Comparison of ENCODE assay signal across 1 cellular context in the genomic region with DNA sequence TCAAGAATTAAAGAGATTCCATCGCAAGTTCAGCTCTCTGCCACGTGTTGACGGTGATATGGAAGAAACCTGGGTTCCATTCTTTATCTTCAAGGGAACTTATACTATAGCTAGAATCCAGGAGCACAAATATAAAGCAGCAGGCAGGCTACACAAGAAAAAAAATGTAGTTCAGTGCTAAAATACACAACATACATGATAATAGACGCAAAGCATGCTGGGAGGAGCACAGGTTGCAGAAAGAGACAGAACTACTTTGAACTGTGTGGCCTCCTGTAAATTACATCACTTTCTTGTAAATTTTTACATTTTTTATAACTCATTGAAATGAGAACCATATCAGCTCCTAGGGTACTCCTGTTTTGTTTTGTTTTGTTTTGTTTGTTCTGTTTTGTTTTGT.
TF ChIP-seq lines count a peak whose summit lies in the region.

No MANE protein-coding gene starts in this region.

TF ChIP-seq in GM23338, 12 proteins besides CTCF, POLR2A, EP300 and RAD21 (continued from another document):
- TF ChIP-seq, protein P1, sequence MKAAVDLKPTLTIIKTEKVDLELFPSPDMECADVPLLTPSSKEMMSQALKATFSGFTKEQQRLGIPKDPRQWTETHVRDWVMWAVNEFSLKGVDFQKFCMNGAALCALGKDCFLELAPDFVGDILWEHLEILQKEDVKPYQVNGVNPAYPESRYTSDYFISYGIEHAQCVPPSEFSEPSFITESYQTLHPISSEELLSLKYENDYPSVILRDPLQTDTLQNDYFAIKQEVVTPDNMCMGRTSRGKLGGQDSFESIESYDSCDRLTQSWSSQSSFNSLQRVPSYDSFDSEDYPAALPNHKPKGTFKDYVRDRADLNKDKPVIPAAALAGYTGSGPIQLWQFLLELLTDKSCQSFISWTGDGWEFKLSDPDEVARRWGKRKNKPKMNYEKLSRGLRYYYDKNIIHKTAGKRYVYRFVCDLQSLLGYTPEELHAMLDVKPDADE (IDR thresholded peaks at IDR 0.05) = no peak
- TF ChIP-seq CREB1 (CRISPR knock-in tag; IDR thresholded peaks at IDR 0.05; ENCODE audit: low read depth) = no peak
- TF ChIP-seq ZNF114 (CRISPR knock-in tag; IDR thresholded peaks at IDR 0.05) = no peak
- TF ChIP-seq POLR2AphosphoS5 (IDR thresholded peaks at IDR 0.05; ENCODE audit: low read depth) = no peak
- no peak for TF ChIP-seq NANOG (IDR thresholded peaks at IDR 0.05; ENCODE audit: borderline replicate concordance)
- no peak for TF ChIP-seq JUNB (IDR thresholded peaks at IDR 0.05; ENCODE audit: unreplicated experiment)
- TF ChIP-seq STAT1 (IDR thresholded peaks at IDR 0.05; ENCODE audit: unreplicated experiment) = no peak
- TF ChIP-seq, protein P2, sequence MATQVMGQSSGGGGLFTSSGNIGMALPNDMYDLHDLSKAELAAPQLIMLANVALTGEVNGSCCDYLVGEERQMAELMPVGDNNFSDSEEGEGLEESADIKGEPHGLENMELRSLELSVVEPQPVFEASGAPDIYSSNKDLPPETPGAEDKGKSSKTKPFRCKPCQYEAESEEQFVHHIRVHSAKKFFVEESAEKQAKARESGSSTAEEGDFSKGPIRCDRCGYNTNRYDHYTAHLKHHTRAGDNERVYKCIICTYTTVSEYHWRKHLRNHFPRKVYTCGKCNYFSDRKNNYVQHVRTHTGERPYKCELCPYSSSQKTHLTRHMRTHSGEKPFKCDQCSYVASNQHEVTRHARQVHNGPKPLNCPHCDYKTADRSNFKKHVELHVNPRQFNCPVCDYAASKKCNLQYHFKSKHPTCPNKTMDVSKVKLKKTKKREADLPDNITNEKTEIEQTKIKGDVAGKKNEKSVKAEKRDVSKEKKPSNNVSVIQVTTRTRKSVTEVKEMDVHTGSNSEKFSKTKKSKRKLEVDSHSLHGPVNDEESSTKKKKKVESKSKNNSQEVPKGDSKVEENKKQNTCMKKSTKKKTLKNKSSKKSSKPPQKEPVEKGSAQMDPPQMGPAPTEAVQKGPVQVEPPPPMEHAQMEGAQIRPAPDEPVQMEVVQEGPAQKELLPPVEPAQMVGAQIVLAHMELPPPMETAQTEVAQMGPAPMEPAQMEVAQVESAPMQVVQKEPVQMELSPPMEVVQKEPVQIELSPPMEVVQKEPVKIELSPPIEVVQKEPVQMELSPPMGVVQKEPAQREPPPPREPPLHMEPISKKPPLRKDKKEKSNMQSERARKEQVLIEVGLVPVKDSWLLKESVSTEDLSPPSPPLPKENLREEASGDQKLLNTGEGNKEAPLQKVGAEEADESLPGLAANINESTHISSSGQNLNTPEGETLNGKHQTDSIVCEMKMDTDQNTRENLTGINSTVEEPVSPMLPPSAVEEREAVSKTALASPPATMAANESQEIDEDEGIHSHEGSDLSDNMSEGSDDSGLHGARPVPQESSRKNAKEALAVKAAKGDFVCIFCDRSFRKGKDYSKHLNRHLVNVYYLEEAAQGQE (IDR thresholded peaks at IDR 0.05; ENCODE audit: unreplicated experiment) = no peak
- no peak for TF ChIP-seq ZNF331 (CRISPR knock-in tag; IDR thresholded peaks at IDR 0.05; ENCODE audit: low read depth)
